Comparison of ENCODE assay signal across 8 cellular contexts in genomic region chr6:26520840-26521484, GRCh38. TPM values are rescaled to one million over a fixed set of nuclear protein-coding genes. Genes with fewer than 3 reads are reported as not detected.
DNase-seq lines count a peak whose midpoint lies in the region; ATAC-seq and TF ChIP-seq lines count a peak whose summit lies in the region.

No MANE protein-coding gene starts in this region.

- DNase-seq in Calu3 = peak; percentile 88
- DNase-seq in OCI-M2 (lab: John Stamatoyannopoulos, UW; ENCODE audit: unreplicated experiment) = peak; percentile 67
- DNase-seq in activated T-cell treated with anti-CD3 and anti-CD28 coated beads, Interleukin-2, amount 50 U/mL, for 1 hour = peak; percentile 85
- DNase-seq in stimulated activated CD8-positive, alpha-beta memory T cell treated with anti-CD3 and anti-CD28 coated beads, Interleukin-7, amount 100 ng/mL, for 24 hours (ENCODE audit: low read depth) = peak; percentile 77

- BruUV-seq in Calu3 (replicated peaks; lab: Mats Ljungman, UMichigan) = no TSS peak

- H3K9ac ChIP-seq in HUES48 (ENCODE audit: low read depth, low read length) (peak overlapping the region; percentile 93), muscle layer of colon (ENCODE audit: low read length) (peak overlapping the region; percentile 86)

- no peaks in the 10 kb centered on the region for H3K9me3 ChIP-seq in HUES48 (ENCODE audit: control insufficient read depth, insufficient read depth, low read length)
- H3K9me3 ChIP-seq in esophagus (ENCODE audit: control insufficient read depth in 2 of 2, insufficient read depth in 1 of 2, low read depth in 1 of 2, low read length in 1 of 2) = no peaks in the 10 kb centered on the region
- no peaks in the 10 kb centered on the region for H3K9me3 ChIP-seq in muscle layer of colon (ENCODE audit: low read length)

- CTCF ChIA-PET in Calu3 (lab: Charles Lee) = interaction anchor here (0.8 to 2.1 kb wide), 5 partner anchors 12 to 132 kb away, joined by 3 to 6 read pairs (median 3); no protein-coding TSS in a partner anchor

- H3K9me3 Mint-ChIP-seq in Calu3 (ENCODE audit: low read depth, unreplicated experiment) = no peaks in the 10 kb centered on the region

- H3K4me3 ChIP-seq in HUES48 (ENCODE audit: low read depth, low read length) (peak overlapping the region; percentile 100), esophagus (ENCODE audit: low read depth in 1 of 2, low read length in 2 of 2) (peak overlapping the region; percentile 27 to 60), muscle layer of colon (ENCODE audit: low read depth in 1 of 2, low read length in 2 of 2) (peak overlapping the region; percentile 39 to 65)

- H3K27ac ChIP-seq in HUES48 (ENCODE audit: low read depth, low read length) (peak overlapping the region; percentile 89), esophagus (ENCODE audit: low read depth in 2 of 2, low read length in 1 of 2) (peak overlapping the region; percentile 97 to 98), muscle layer of colon (ENCODE audit: low read depth, low read length) (peak overlapping the region; percentile 80)

- H3K36me3 ChIP-seq in HUES48 (ENCODE audit: control insufficient read depth, insufficient read depth, low read length) = no peaks in the 10 kb centered on the region
- no peaks in the 10 kb centered on the region for H3K36me3 ChIP-seq in esophagus (ENCODE audit: control insufficient read depth in 2 of 2, insufficient read depth in 2 of 2, low read length in 1 of 2)
- H3K36me3 ChIP-seq in muscle layer of colon (ENCODE audit: insufficient read depth, low read length) = no peaks in the 10 kb centered on the region

- peaks cover 29% of the 10 kb centered on the region for H3K36me3 Mint-ChIP-seq in Calu3 (ENCODE audit: insufficient read depth, unreplicated experiment)

- no peaks in the 10 kb centered on the region for H3K27me3 ChIP-seq in HUES48 (ENCODE audit: control insufficient read depth, insufficient read depth, low read length)
- H3K27me3 ChIP-seq in esophagus (ENCODE audit: control insufficient read depth in 1 of 2, insufficient read depth in 2 of 2, low read length in 2 of 2) = no peaks in the 10 kb centered on the region
- H3K27me3 ChIP-seq in muscle layer of colon (ENCODE audit: control insufficient read depth in 1 of 2, insufficient read depth in 2 of 2, low read length in 2 of 2) = no peaks in the 10 kb centered on the region

- H3K4me1 ChIP-seq in HUES48 (ENCODE audit: control insufficient read depth, insufficient read depth, low read length) = peaks cover 19% of the 10 kb centered on the region; the same call in 1 of the 2 replicates
- H3K4me1 ChIP-seq in esophagus (ENCODE audit: control insufficient read depth in 2 of 2, insufficient read depth in 2 of 2, low read length in 1 of 2) = peaks cover 0 to 3% of the 10 kb centered on the region in 2 donors
- H3K4me1 ChIP-seq in muscle layer of colon (ENCODE audit: insufficient read depth, low read length) = peaks cover 15% of the 10 kb centered on the region

- H3K27me3 Mint-ChIP-seq in Calu3 (ENCODE audit: unreplicated experiment) = no peaks in the 10 kb centered on the region

- H3K4me1 Mint-ChIP-seq in Calu3 (ENCODE audit: low read depth, unreplicated experiment) = peaks cover 17% of the 10 kb centered on the region

- WGBS in esophagus, 2 donors = 0 to 1% methylated on average over 46 to 47 of the region's 48 CpGs

- intact Hi-C loops in Calu3 (cut with micrococcal nuclease; ENCODE audit: unreplicated experiment) = no loop called here

- H3K27ac Mint-ChIP-seq in Calu3 (ENCODE audit: unreplicated experiment) = peak overlapping the region; percentile 73

- no peak for TF ChIP-seq CTCF in Calu3 (IDR thresholded peaks at IDR 0.05; ENCODE audit: unreplicated experiment)

- ATAC-seq in GM21423 (IDR thresholded peaks at IDR 0.05; ENCODE audit: unreplicated experiment) = peak; percentile 60

- peak overlapping the region; percentile 56 for H3K4me3 Mint-ChIP-seq in Calu3 (ENCODE audit: low read depth, unreplicated experiment)

RNA-seq across cellular contexts. Expression of gene HMGN4, which starts 17.2 kb away (rescaled TPM):
- total RNA-seq in Calu3 (2022) = 49.7 and 60.0 TPM in 2 replicates
- 10 to 100 TPM in 1 of 2 donors, 1 to 10 TPM in 1; 6.4 to 27.5 TPM for polyA plus RNA-seq in esophagus

RNA-seq across cellular contexts. Expression of gene BTN1A1, which starts 20.9 kb away (rescaled TPM):
- total RNA-seq in Calu3 (2022) = not detected in 2 replicates
- not detected for polyA plus RNA-seq in esophagus

Comparison
In these comparisons a context has a peak if more than half of its experiments do, and no peak if none do; other contexts are left out.
1. Peak in every context shown above with its lines: DNase-seq, ATAC-seq, H3K4me3 ChIP-seq and H3K27ac ChIP-seq.
2. H3K4me3 ChIP-seq: peak in every context shown above with its lines; median percentile 100 in HUES48; 52 in muscle layer of colon; 44 in esophagus.